In the genomic region with DNA sequence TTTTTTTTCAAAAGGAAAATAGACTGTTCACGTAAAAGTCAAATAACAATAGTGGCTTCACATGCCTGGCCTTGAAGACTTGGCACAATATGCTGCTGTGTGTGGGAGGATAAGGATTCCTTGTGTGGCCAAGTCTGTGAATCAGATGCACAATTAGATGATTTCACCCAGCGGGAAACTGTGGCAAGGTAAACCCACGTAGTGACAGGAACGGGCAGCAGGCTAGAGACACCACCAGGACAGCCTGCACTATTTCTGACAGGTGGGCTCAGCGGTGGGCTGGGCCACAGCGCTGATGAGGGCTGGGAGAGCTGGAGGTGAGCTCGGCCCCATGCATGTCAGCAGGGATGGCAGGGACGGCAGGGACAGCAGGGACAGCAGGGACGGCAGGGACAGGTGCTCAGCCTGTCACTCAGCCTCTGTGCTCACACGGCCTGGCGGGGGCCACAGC, we compare ENCODE assay signal across 11 cellular contexts. TPM values are rescaled to one million over a fixed set of nuclear protein-coding genes. Genes with fewer than 3 reads are reported as not detected.
DNase-seq lines count a peak whose midpoint lies in the region; ATAC-seq and TF ChIP-seq lines count a peak whose summit lies in the region.
"Had no signal": no experiment of that assay in that cellular context is flagged by ENCODE, and none has a peak within 500 bp of the region (broad histone marks: within the 10 kb centered on the region; RNA-seq: fewer than 3 reads in every experiment).

No MANE protein-coding gene starts in this region.

- no peak overlapping the region for H3K23ac ChIP-seq in neuronal stem cell (ENCODE audit: low read depth, low read length, poor library complexity)

- H3K18ac ChIP-seq in neuronal stem cell (ENCODE audit: low read length), result peak overlapping the region; percentile 25

- no peak overlapping the region for H4K8ac ChIP-seq in neuronal stem cell (ENCODE audit: low read depth, low read length)

- no peak overlapping the region for H3K9ac ChIP-seq in neuronal stem cell (ENCODE audit: low read depth, low read length, poor library complexity)
- H3K9ac ChIP-seq: BLaER1 treated with 17β-estradiol and CSF1 and Interleukin-3, amounts not matched to agents 10 nM and 100 nM had no signal

- peak overlapping the region; percentile 36 for H2AK5ac ChIP-seq in neuronal stem cell (ENCODE audit: low read depth, low read length)

- H2BK15ac ChIP-seq in neuronal stem cell (ENCODE audit: low read length), result no peak overlapping the region

- no peak overlapping the region for H3K27ac ChIP-seq in neuronal stem cell (replicated peaks; ENCODE audit: low read length)
- H3K27ac ChIP-seq: BLaER1 treated with 17β-estradiol and CSF1 and Interleukin-3, amounts not matched to agents 10 nM and 100 nM had no signal

- H2BK5ac ChIP-seq in neuronal stem cell (ENCODE audit: low read length), result no peak overlapping the region

- no peak overlapping the region for H3K4me2 ChIP-seq in neuronal stem cell (ENCODE audit: insufficient read depth, low read length, poor library complexity, severe bottlenecking)

- H3K9me3 ChIP-seq in MG63, result no peaks in the 10 kb centered on the region
- no peaks in the 10 kb centered on the region for H3K9me3 ChIP-seq in neuronal stem cell (replicated peaks in 1 of 2; ENCODE audit: control insufficient read depth in 2 of 2, insufficient read depth in 1 of 2, low read depth in 1 of 2, low read length in 2 of 2)
- H3K9me3 ChIP-seq: BLaER1 treated with 17β-estradiol and CSF1 and Interleukin-3, amounts not matched to agents 10 nM and 100 nM had no signal

- TF ChIP-seq CTCF in AG10803 (conservative IDR thresholded peaks at IDR 0.05; ENCODE audit: low read length), result no peak
- TF ChIP-seq CTCF in choroid plexus epithelial cell (conservative IDR thresholded peaks at IDR 0.05; ENCODE audit: low read depth, low read length), result no peak

- H3K79me1 ChIP-seq in neuronal stem cell (ENCODE audit: low read depth, low read length), result no peaks in the 10 kb centered on the region

- peaks cover 6 to 10% of the 10 kb centered on the region in 2 donors for H3K4me1 ChIP-seq in neuronal stem cell (ENCODE audit: control insufficient read depth in 2 of 2, insufficient read depth in 1 of 2, low read depth in 1 of 2, low read length in 2 of 2)

- H2AFZ ChIP-seq in neuronal stem cell (ENCODE audit: low read length), result peak overlapping the region; percentile 67

- ATAC-seq in GM21367 (IDR thresholded peaks at IDR 0.05; ENCODE audit: unreplicated experiment) (no peak), GM18907 (IDR thresholded peaks at IDR 0.05; ENCODE audit: unreplicated experiment) (no peak)

- no peak overlapping the region for H3K4ac ChIP-seq in neuronal stem cell (ENCODE audit: low read length)

- H3K4me3 ChIP-seq in AG10803 (ENCODE audit: low read length), result no peak overlapping the region
- H3K4me3 ChIP-seq in MG63, result no peak overlapping the region
- no peak overlapping the region for H3K4me3 ChIP-seq in choroid plexus epithelial cell (ENCODE audit: low read depth, low read length)
- no peak overlapping the region for H3K4me3 ChIP-seq in neuronal stem cell (ENCODE audit: low read length in 2 of 2)
- H3K4me3 ChIP-seq: BLaER1 treated with 17β-estradiol and CSF1 and Interleukin-3, amounts not matched to agents 10 nM and 100 nM had no signal

- peak overlapping the region; percentile 14 for H2BK12ac ChIP-seq in neuronal stem cell (ENCODE audit: low read length)

- no peak overlapping the region for H2BK120ac ChIP-seq in neuronal stem cell (ENCODE audit: low read depth, low read length)

- no peaks in the 10 kb centered on the region for H3K27me3 ChIP-seq in MG63
- no peaks in the 10 kb centered on the region for H3K27me3 ChIP-seq in neuronal stem cell (ENCODE audit: control insufficient read depth in 3 of 3, insufficient read depth in 3 of 3, low read depth in 1 of 3, low read length in 3 of 3)
- H3K27me3 ChIP-seq: BLaER1 treated with 17β-estradiol and CSF1 and Interleukin-3, amounts not matched to agents 10 nM and 100 nM had no signal

- no peak overlapping the region for H3K14ac ChIP-seq in neuronal stem cell (ENCODE audit: low read length)

- no CpG with 5 or more reads among the region's 11 CpGs for WGBS in neuronal stem cell (ENCODE audit: extremely low coverage in 2 of 2, insufficient read length in 2 of 2, insufficient replicate concordance in 1 of 2), 2 donors

- no peaks in the 10 kb centered on the region; the same call in none of the 2 replicates for H3K36me3 ChIP-seq in MG63
- no peaks in the 10 kb centered on the region for H3K36me3 ChIP-seq in neuronal stem cell (replicated peaks in 1 of 2; ENCODE audit: control insufficient read depth in 2 of 2, insufficient read depth in 2 of 2, low read length in 2 of 2)
- H3K36me3 ChIP-seq: BLaER1 treated with 17β-estradiol and CSF1 and Interleukin-3, amounts not matched to agents 10 nM and 100 nM had no signal

- DNase-seq in AG10803 (ENCODE audit: low read depth) (peak; percentile 70), MG63 (peak; percentile 66), choroid plexus epithelial cell (ENCODE audit: low read depth) (peak; percentile 42), neuronal stem cell (ENCODE audit: low spot score) (no peak), H4 (ENCODE audit: low spot score) (no peak)
- no peak for DNase-seq in NK-92 treated with Interleukin-12 subunit alpha and Interleukin-12 subunit beta, amount 100 ng/mL, for 24 hours (lab: John Stamatoyannopoulos, UW)
- DNase-seq: amniotic stem cell, foreskin melanocyte had no signal

- H4K91ac ChIP-seq in neuronal stem cell (ENCODE audit: low read depth, low read length, poor library complexity), result no peak overlapping the region

RNA-seq across cellular contexts. Expression of gene SNORC, which starts 21.6 kb away (rescaled TPM):
- 1.1 and 4.1 TPM in 2 replicates for total RNA-seq in MG63 (2014; rRNA removed; shearing (Covaris generic); ENCODE audit: low replicate concordance)
- polyA plus RNA-seq in neuronal stem cell (2013, experiment 1 of 2), result 2.1 TPM
- polyA plus RNA-seq in neuronal stem cell (2013, experiment 2 of 2), result 2.9 TPM
- 0.10 and 0.25 TPM in 2 replicates for total RNA-seq in H4 (2014; rRNA removed; shearing (Covaris generic))

Comparison
In these comparisons a context has a peak if more than half of its experiments do, and no peak if none do; other contexts are left out.
1. DNase-seq: peak in AG10803 (single experiment), MG63 (single experiment) and choroid plexus epithelial cell (single experiment); none in neuronal stem cell (single experiment), H4 (single experiment) and NK-92 treated with Interleukin-12 subunit alpha and Interleukin-12 subunit beta, amount 100 ng/mL, for 24 hours (single experiment).